Comparison of ENCODE assay signal across 8 cellular contexts in the genomic region with DNA sequence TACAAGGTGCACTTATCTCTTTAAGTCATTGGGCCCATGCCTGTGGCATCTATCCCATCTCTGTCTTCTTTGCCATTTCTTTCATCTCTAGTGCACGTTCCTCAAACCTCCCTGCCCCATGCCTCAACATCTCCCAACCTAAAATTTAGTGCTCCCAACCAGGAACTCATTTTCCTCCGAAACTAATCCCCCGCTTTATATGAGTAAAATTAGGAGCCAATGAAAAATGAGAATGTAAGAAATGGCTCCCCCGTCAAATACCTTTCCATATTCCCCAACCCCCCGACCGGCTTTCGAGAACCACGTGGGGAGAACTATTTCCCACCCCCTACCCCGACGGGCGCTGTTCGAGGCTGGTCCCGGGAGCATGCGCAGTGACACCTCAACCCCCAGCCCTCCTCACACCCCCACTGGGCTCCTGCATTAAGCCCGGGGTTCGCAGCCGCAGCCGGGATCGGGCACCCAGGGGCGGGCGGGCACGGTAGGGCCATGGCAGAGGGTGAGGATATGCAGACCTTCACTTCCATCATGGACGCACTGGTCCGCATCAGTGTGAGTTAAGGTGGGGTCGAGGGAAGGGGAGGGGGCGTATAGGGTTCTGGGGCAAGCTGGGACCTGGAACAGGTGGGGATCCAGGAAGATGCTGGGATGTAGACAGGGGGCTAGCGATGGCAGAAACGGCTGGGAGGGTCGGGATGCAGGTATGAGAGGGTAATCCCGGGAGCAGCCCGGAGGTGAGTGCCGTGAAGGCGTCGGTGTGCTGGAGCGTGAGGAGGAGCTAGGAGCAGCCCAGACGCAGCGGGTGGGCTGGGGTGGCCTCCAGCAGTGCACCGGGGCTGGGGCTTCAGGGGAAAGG. TPM values are rescaled to one million over a fixed set of nuclear protein-coding genes. Genes with fewer than 3 reads are reported as not detected.
A peak's percentile ranks its signal among the peaks of the same experiment; 100 is the strongest.
DNase-seq lines count a peak whose midpoint lies in the region; ATAC-seq and TF ChIP-seq lines count a peak whose summit lies in the region.

A gene with protein sequence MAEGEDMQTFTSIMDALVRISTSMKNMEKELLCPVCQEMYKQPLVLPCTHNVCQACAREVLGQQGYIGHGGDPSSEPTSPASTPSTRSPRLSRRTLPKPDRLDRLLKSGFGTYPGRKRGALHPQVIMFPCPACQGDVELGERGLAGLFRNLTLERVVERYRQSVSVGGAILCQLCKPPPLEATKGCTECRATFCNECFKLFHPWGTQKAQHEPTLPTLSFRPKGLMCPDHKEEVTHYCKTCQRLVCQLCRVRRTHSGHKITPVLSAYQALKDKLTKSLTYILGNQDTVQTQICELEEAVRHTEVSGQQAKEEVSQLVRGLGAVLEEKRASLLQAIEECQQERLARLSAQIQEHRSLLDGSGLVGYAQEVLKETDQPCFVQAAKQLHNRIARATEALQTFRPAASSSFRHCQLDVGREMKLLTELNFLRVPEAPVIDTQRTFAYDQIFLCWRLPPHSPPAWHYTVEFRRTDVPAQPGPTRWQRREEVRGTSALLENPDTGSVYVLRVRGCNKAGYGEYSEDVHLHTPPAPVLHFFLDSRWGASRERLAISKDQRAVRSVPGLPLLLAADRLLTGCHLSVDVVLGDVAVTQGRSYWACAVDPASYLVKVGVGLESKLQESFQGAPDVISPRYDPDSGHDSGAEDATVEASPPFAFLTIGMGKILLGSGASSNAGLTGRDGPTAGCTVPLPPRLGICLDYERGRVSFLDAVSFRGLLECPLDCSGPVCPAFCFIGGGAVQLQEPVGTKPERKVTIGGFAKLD (plus strand): TSS at position 372 of the 856 bp plus-strand sequence. CDS start 118 bp downstream, at position 490.

- peak; percentile 79 for DNase-seq in EH (ENCODE audit: low read depth)
- peak; percentile 59 for DNase-seq in M059J (ENCODE audit: low read depth)
- peak; percentile 68 for DNase-seq in astrocyte of the spinal cord (ENCODE audit: low read depth, low spot score)

- in situ Hi-C loops in astrocyte of the spinal cord (cut with HindIII; ENCODE audit: low sequenced_read_pairs), result no loop called here

- peaks cover 42% of the 10 kb centered on the region for H3K4me1 Mint-ChIP-seq in T-helper 1 cell treated with Interleukin-12 subunit alpha and Interleukin-12 subunit beta and Interleukin-4 antibody, amounts not matched to agents 30 μg/mL and 1 μg/mL, for 36 hours (ENCODE audit: low read depth)

- H3K9ac ChIP-seq in iPS-18a (ENCODE audit: low read length), result peak within 1 kb of the TSS; percentile 84
- H3K9ac ChIP-seq in skeletal muscle tissue (ENCODE audit: low read depth in 1 of 3, low read length in 3 of 3), result peak within 1 kb of the TSS; percentile 91 to 97 (median 94)

- H3K27me3 ChIP-seq in iPS-18a (ENCODE audit: control insufficient read depth, insufficient read depth, low read length), result no peaks in the 10 kb centered on the region
- H3K27me3 ChIP-seq in skeletal muscle tissue (ENCODE audit: control insufficient read depth in 3 of 3, insufficient read depth in 3 of 3, low read length in 3 of 3), result peaks cover 12 to 13% (median 12%) of the 10 kb centered on the region in 3 donors

- H3K9me3 ChIP-seq in iPS-18a (ENCODE audit: control insufficient read depth, low read depth, low read length), result no peaks in the 10 kb centered on the region
- no peaks in the 10 kb centered on the region for H3K9me3 ChIP-seq in skeletal muscle tissue (ENCODE audit: control insufficient read depth in 3 of 3, low read length in 3 of 3)

- H3K9me3 Mint-ChIP-seq in T-helper 1 cell treated with Interleukin-12 subunit alpha and Interleukin-12 subunit beta and Interleukin-4 antibody, amounts not matched to agents 30 μg/mL and 1 μg/mL, for 36 hours, result no peaks in the 10 kb centered on the region

- peaks cover 11% of the 10 kb centered on the region for H3K4me1 ChIP-seq in iPS-18a (ENCODE audit: control insufficient read depth, low read depth, low read length)
- H3K4me1 ChIP-seq in skeletal muscle tissue (ENCODE audit: control insufficient read depth in 3 of 3, insufficient read depth in 3 of 3, low read length in 3 of 3), result peaks cover 13 to 27% (median 21%) of the 10 kb centered on the region in 3 donors

- no peak for TF ChIP-seq CTCF in astrocyte of the spinal cord (IDR thresholded peaks at IDR 0.05; ENCODE audit: low read depth, low read length)

- no peaks in the 10 kb centered on the region for H3K27me3 Mint-ChIP-seq in T-helper 1 cell treated with Interleukin-12 subunit alpha and Interleukin-12 subunit beta and Interleukin-4 antibody, amounts not matched to agents 30 μg/mL and 1 μg/mL, for 36 hours (ENCODE audit: low read depth)

- H3K4me3 ChIP-seq in astrocyte of the spinal cord (ENCODE audit: low read depth, low read length), result peak within 1 kb of the TSS; percentile 92
- peak within 1 kb of the TSS; percentile 94 for H3K4me3 ChIP-seq in iPS-18a (ENCODE audit: low read length)
- H3K4me3 ChIP-seq in skeletal muscle tissue (ENCODE audit: low read length in 3 of 3), result peak within 1 kb of the TSS; percentile 89 to 96 (median 93)

- H3K36me3 ChIP-seq in iPS-18a (ENCODE audit: control insufficient read depth, low read depth, low read length) (peaks cover 33% of the 10 kb centered on the region), skeletal muscle tissue (ENCODE audit: control insufficient read depth in 3 of 3, insufficient read depth in 3 of 3, low read length in 3 of 3) (peaks cover 11 to 17% (median 11%) of the 10 kb centered on the region in 3 donors)

- ATAC-seq in GM21723 (IDR thresholded peaks at IDR 0.05; ENCODE audit: unreplicated experiment) (no peak), HG02884 (IDR thresholded peaks at IDR 0.05; ENCODE audit: unreplicated experiment) (no peak)

- peak within 1 kb of the TSS; percentile 97 for H3K27ac Mint-ChIP-seq in T-helper 1 cell treated with Interleukin-12 subunit alpha and Interleukin-12 subunit beta and Interleukin-4 antibody, amounts not matched to agents 30 μg/mL and 1 μg/mL, for 36 hours

- H3K4me3 Mint-ChIP-seq in T-helper 1 cell treated with Interleukin-12 subunit alpha and Interleukin-12 subunit beta and Interleukin-4 antibody, amounts not matched to agents 30 μg/mL and 1 μg/mL, for 36 hours, result peak within 1 kb of the TSS; percentile 97

- H3K36me3 Mint-ChIP-seq in T-helper 1 cell treated with Interleukin-12 subunit alpha and Interleukin-12 subunit beta and Interleukin-4 antibody, amounts not matched to agents 30 μg/mL and 1 μg/mL, for 36 hours (ENCODE audit: low read depth), result peaks cover 28% of the 10 kb centered on the region

- H3K27ac ChIP-seq in iPS-18a (ENCODE audit: low read length), result peak within 1 kb of the TSS; percentile 21
- H3K27ac ChIP-seq in skeletal muscle tissue (ENCODE audit: low read depth, low read length), result peak within 1 kb of the TSS; percentile 95

RNA-seq across cellular contexts. Expression of the gene that starts here (rescaled TPM):
- 1.1 and 3.1 TPM in 2 replicates for total RNA-seq in M059J (2014; rRNA removed; shearing (Covaris generic))
- total RNA-seq in skeletal muscle tissue, result under 0.01 TPM
